15 cellular contexts compared by ENCODE assay signal in the genomic region with DNA sequence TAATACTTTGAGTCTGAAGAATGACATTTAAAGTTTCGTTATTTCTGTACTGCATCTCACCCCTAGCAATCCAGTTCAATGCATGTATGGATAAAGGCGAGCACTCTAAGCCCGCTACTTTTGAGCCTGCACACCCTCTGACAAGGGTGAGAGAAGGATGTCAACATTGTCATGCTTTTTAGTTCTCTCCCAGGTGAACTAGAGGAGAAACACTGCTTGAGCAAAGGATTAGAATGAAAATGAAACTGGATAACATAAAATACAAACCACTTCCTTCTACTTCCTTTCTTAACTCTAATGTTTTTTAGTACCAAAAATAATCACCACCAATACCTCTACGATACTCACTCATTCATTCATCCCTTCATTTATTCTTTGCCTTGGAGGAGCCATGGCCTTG.
"Had no signal": no experiment of that assay in that cellular context is flagged by ENCODE, and none has a peak within 500 bp of the region (broad histone marks: within the 10 kb centered on the region; RNA-seq: fewer than 3 reads in every experiment).

No MANE protein-coding gene starts in this region.

- H3K4me3 Mint-ChIP-seq: activated CD4-positive, alpha-beta memory T cell treated with anti-CD3 and anti-CD28 coated beads, Interleukin-2, amount 10 ng/mL, durations not matched to agents 7 days and 5 days; brain; nephron; stimulated activated naive B cell treated with anti-CD40 and anti-IgM and Interleukin-4, amounts not matched to agents 10 μg/mL and 1 μg/mL and 100 μg/mL, for 72 hours had no signal

- H3K36me3 Mint-ChIP-seq: brain; stimulated activated naive B cell treated with anti-CD40 and anti-IgM and Interleukin-4, amounts not matched to agents 10 μg/mL and 1 μg/mL and 100 μg/mL, for 72 hours had no signal

- H3K9me3 ChIP-seq: transverse colon had no signal

- ATAC-seq: esophagus mucosa; foreskin keratinocyte; left cardiac atrium; sciatic nerve; stimulated activated naive B cell treated with anti-CD40 and anti-IgM and Interleukin-4, amounts not matched to agents 10 μg/mL and 1 μg/mL and 100 μg/mL, for 72 hours had no signal

- H3K27me3 Mint-ChIP-seq: activated CD4-positive, alpha-beta memory T cell treated with anti-CD3 and anti-CD28 coated beads, Interleukin-2, amount 10 ng/mL, durations not matched to agents 7 days and 5 days; brain; stimulated activated naive B cell treated with anti-CD40 and anti-IgM and Interleukin-4, amounts not matched to agents 10 μg/mL and 1 μg/mL and 100 μg/mL, for 72 hours had no signal

- DNase-seq: activated CD4-positive, alpha-beta memory T cell treated with anti-CD3 and anti-CD28 coated beads, Interleukin-2, amount 10 ng/mL, durations not matched to agents 7 days and 5 days; activated CD8-positive, alpha-beta memory T cell treated with anti-CD3 and anti-CD28 coated beads, Interleukin-2, amount 50 U/mL, for 48 hours; amygdala; cerebellar nuclear complex; foreskin keratinocyte; left cardiac atrium; stimulated activated CD4-positive, alpha-beta T cell treated with anti-CD3 and anti-CD28 coated beads, Interleukin-2, amount 100 ng/mL, for 24 hours; stimulated activated naive B cell treated with anti-CD40 and anti-IgM and Interleukin-4, amounts not matched to agents 10 μg/mL and 1 μg/mL and 100 μg/mL, for 72 hours; substantia nigra; transverse colon had no signal

- H3K27ac ChIP-seq: foreskin keratinocyte, transverse colon had no signal

- H3K36me3 ChIP-seq: transverse colon had no signal

- H3K27me3 ChIP-seq: foreskin keratinocyte, transverse colon had no signal

- H3K27ac Mint-ChIP-seq: activated CD4-positive, alpha-beta memory T cell treated with anti-CD3 and anti-CD28 coated beads, Interleukin-2, amount 10 ng/mL, durations not matched to agents 7 days and 5 days; stimulated activated naive B cell treated with anti-CD40 and anti-IgM and Interleukin-4, amounts not matched to agents 10 μg/mL and 1 μg/mL and 100 μg/mL, for 72 hours had no signal

- H3K4me3 ChIP-seq: lung, transverse colon had no signal

- H3K4me1 ChIP-seq: transverse colon had no signal
